ENCODE assay signal across 16 cellular contexts in the genomic region with DNA sequence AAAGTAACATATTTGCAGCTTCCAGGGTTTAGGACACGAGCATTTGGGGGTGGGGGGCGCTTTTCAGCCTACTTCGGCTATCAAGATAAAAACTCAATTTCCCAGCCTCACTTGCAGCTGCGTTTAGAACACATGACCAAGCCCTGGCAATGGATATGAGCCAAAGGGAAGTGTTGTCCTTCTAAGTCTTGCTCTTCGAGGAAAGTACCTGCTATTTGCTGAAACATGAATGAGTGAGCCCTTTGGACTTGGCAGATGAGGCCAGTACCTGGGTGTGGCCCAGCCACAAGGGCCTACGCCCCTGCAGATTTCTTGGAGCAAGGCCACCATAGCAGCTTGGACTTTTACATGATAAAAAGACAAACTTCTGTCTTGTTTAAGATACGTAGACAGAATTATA.
DNase-seq lines count a peak whose midpoint lies in the region; ATAC-seq, FAIRE-seq and TF ChIP-seq lines count a peak whose summit lies in the region.
"Had no signal": no experiment of that assay in that cellular context is flagged by ENCODE, and none has a peak within 500 bp of the region (broad histone marks: within the 10 kb centered on the region; RNA-seq: fewer than 3 reads in every experiment).

No MANE protein-coding gene starts in this region.

- BruUV-seq in Calu3 (replicated peaks; lab: Mats Ljungman, UMichigan), result no TSS peak

- peaks cover 0 to 2% of the 10 kb centered on the region in 2 donors for H3K9me3 ChIP-seq in lung (ENCODE audit: control insufficient read depth in 2 of 2, insufficient read depth in 1 of 2, low read length in 1 of 2)
- no peaks in the 10 kb centered on the region for H3K9me3 ChIP-seq in CD8-positive, alpha-beta memory T cell (ENCODE audit: low read length)

- peaks cover 8% of the 10 kb centered on the region for H3K27me3 ChIP-seq in bronchial epithelial cell (ENCODE audit: control insufficient read depth, insufficient read depth, low read length)
- H3K27me3 ChIP-seq in lung (ENCODE audit: control insufficient read depth, insufficient read depth), result no peaks in the 10 kb centered on the region
- H3K27me3 ChIP-seq in CD8-positive, alpha-beta memory T cell (ENCODE audit: insufficient read depth, low read length, poor library complexity, severe bottlenecking), result no peaks in the 10 kb centered on the region

- H3K4me3 ChIP-seq in bronchial epithelial cell (ENCODE audit: low read depth, low read length) (no peak overlapping the region), lung (no peak overlapping the region)
- H3K4me3 ChIP-seq in CD8-positive, alpha-beta memory T cell (ENCODE audit: low read length), result no peak overlapping the region

- H3K36me3 ChIP-seq in bronchial epithelial cell (ENCODE audit: control insufficient read depth, insufficient read depth, low read length) (no peaks in the 10 kb centered on the region), lung (ENCODE audit: control insufficient read depth in 2 of 2, insufficient read depth in 2 of 2, low read length in 2 of 2) (no peaks in the 10 kb centered on the region)
- H3K36me3 ChIP-seq in CD8-positive, alpha-beta memory T cell (ENCODE audit: insufficient read depth, low read length), result no peaks in the 10 kb centered on the region

- no peak overlapping the region for H3K27ac ChIP-seq in lung (ENCODE audit: low read depth in 1 of 2, low read length in 1 of 2)
- H3K27ac ChIP-seq in CD8-positive, alpha-beta memory T cell (ENCODE audit: low read depth, low read length), result no peak overlapping the region

- H3K4me3 Mint-ChIP-seq in Calu3 (ENCODE audit: low read depth, unreplicated experiment), result no peak overlapping the region
- H3K4me3 Mint-ChIP-seq in CD8-positive, alpha-beta memory T cell, result no peak overlapping the region
- H3K4me3 Mint-ChIP-seq: activated CD8-positive, alpha-beta T cell treated with anti-CD3 and anti-CD28 coated beads, Interleukin-2, amount 10 ng/mL, durations not matched to agents 7 days and 5 days; naive thymus-derived CD8-positive, alpha-beta T cell had no signal

- no peaks in the 10 kb centered on the region for H3K27me3 Mint-ChIP-seq in Calu3 (ENCODE audit: unreplicated experiment)
- H3K27me3 Mint-ChIP-seq in CD8-positive, alpha-beta memory T cell, result no peaks in the 10 kb centered on the region
- H3K27me3 Mint-ChIP-seq: naive thymus-derived CD8-positive, alpha-beta T cell had no signal

- peak; percentile 58 for ATAC-seq in lung (ENCODE audit: insufficient read depth, low FRiP score)
- ATAC-seq in GM18861 (IDR thresholded peaks at IDR 0.05; ENCODE audit: unreplicated experiment), result no peak
- no peak for ATAC-seq in HG03095 (IDR thresholded peaks at IDR 0.05; ENCODE audit: unreplicated experiment)
- ATAC-seq: activated CD8-positive, alpha-beta T cell treated with anti-CD3 and anti-CD28 coated beads, Interleukin-2, amount 10 ng/mL, durations not matched to agents 7 days and 5 days; naive thymus-derived CD8-positive, alpha-beta T cell had no signal

- H3K27ac Mint-ChIP-seq in Calu3 (ENCODE audit: unreplicated experiment), result no peak overlapping the region
- H3K27ac Mint-ChIP-seq in CD8-positive, alpha-beta memory T cell, result peak overlapping the region in 1 of 8 donors; percentile 77
- H3K27ac Mint-ChIP-seq: activated CD8-positive, alpha-beta T cell treated with anti-CD3 and anti-CD28 coated beads, Interleukin-2, amount 10 ng/mL, durations not matched to agents 7 days and 5 days had no signal

- H3K9me3 Mint-ChIP-seq in Calu3 (ENCODE audit: low read depth, unreplicated experiment), result no peaks in the 10 kb centered on the region
- H3K9me3 Mint-ChIP-seq in CD8-positive, alpha-beta memory T cell, result no peaks in the 10 kb centered on the region
- H3K9me3 Mint-ChIP-seq: naive thymus-derived CD8-positive, alpha-beta T cell had no signal

- TF ChIP-seq CTCF in Calu3 (IDR thresholded peaks at IDR 0.05; ENCODE audit: unreplicated experiment), result no peak
- TF ChIP-seq CTCF in bronchial epithelial cell (IDR thresholded peaks at IDR 0.05; ENCODE audit: insufficient read depth, low read length, severe bottlenecking), result no peak
- TF ChIP-seq CTCF in lung (IDR thresholded peaks at IDR 0.05; ENCODE audit: control extremely low read depth, extremely low read depth), result no peak

- no peaks in the 10 kb centered on the region for H3K36me3 Mint-ChIP-seq in Calu3 (ENCODE audit: insufficient read depth, unreplicated experiment)
- no peaks in the 10 kb centered on the region for H3K36me3 Mint-ChIP-seq in CD8-positive, alpha-beta memory T cell
- H3K36me3 Mint-ChIP-seq: naive thymus-derived CD8-positive, alpha-beta T cell had no signal

- DNase-seq in Calu3 (peak; percentile 39), NCI-H2029 treated with DMSO at 0.1 percent for 48 hours (lab: John Stamatoyannopoulos, UW) (peak; percentile 48), bronchial epithelial cell (ENCODE audit: low read depth) (peak; percentile 77), lung (ENCODE audit: low spot score) (peak; percentile 48), glomerular visceral epithelial cell (ENCODE audit: extremely low spot score) (no peak)
- DNase-seq in CD8-positive, alpha-beta memory T cell, result no peak
- DNase-seq: activated CD8-positive, alpha-beta T cell treated with anti-CD3 and anti-CD28 coated beads, Interleukin-2, amount 10 ng/mL, durations not matched to agents 7 days and 5 days; GDM1; MM.1S; naive thymus-derived CD8-positive, alpha-beta T cell; retina; stimulated activated CD4-positive, alpha-beta T cell treated with anti-CD3 and anti-CD28 coated beads, Interleukin-2, amount 100 ng/mL, for 24 hours; stimulated activated CD8-positive, alpha-beta memory T cell treated with anti-CD3 and anti-CD28 coated beads, Interleukin-4, amount 100 ng/mL, for 48 hours had no signal

- peak; percentile 84 for FAIRE-seq in bronchial epithelial cell (lab: Jason Lieb, UNC)
- FAIRE-seq: TTC549 had no signal

- H3K4me1 Mint-ChIP-seq in Calu3 (ENCODE audit: low read depth, unreplicated experiment), result no peaks in the 10 kb centered on the region
- peaks cover 3 to 17% (median 9%) of the 10 kb centered on the region in 3 donors for H3K4me1 Mint-ChIP-seq in CD8-positive, alpha-beta memory T cell

- CTCF ChIA-PET in Calu3 (lab: Charles Lee), result no interaction called here
- CTCF ChIA-PET in CD8-positive, alpha-beta memory T cell (lab: Charles Lee), result no interaction called here

- 60 to 71% methylated on average over 7 of the region's 7 CpGs for WGBS in lung, 2 donors

- peaks cover 8 to 10% of the 10 kb centered on the region in 2 donors for H3K4me1 ChIP-seq in lung (ENCODE audit: control insufficient read depth in 2 of 2, insufficient read depth in 2 of 2, low read length in 2 of 2)
- no peaks in the 10 kb centered on the region for H3K4me1 ChIP-seq in CD8-positive, alpha-beta memory T cell (ENCODE audit: insufficient read depth, low read length)

- POLR2A ChIA-PET in CD8-positive, alpha-beta memory T cell (lab: Charles Lee), result no interaction called here

- intact Hi-C loops in Calu3 (cut with micrococcal nuclease; ENCODE audit: unreplicated experiment), result no loop called here

Comparison
In these comparisons a context has a peak if more than half of its experiments do, and no peak if none do; other contexts are left out.
1. DNase-seq: peak in Calu3 (single experiment), NCI-H2029 treated with DMSO at 0.1 percent for 48 hours (single experiment), bronchial epithelial cell (single experiment) and lung (single experiment); none in glomerular visceral epithelial cell (single experiment) and CD8-positive, alpha-beta memory T cell (0 of 5).